8 cellular contexts compared by ENCODE assay signal in genomic region chr2:190343500-190344274, GRCh38. TPM values are rescaled to one million over a fixed set of nuclear protein-coding genes. Genes with fewer than 3 reads are reported as not detected.
DNase-seq lines count a peak whose midpoint lies in the region; ATAC-seq and TF ChIP-seq lines count a peak whose summit lies in the region.

Gene INPP1, plus strand, starts transcription at chr2:190343589. Its CDS starts 16,514 bp downstream, at chr2:190360103.

- no peak for TF ChIP-seq CTCF in BE2C (IDR thresholded peaks at IDR 0.05; ENCODE audit: low read depth, low read length)
- TF ChIP-seq CTCF in epithelial cell of proximal tubule (conservative IDR thresholded peaks at IDR 0.05; ENCODE audit: low read depth, low read length), result no peak

- H3K4me3 ChIP-seq in BE2C (ENCODE audit: low read depth, low read length) (peak within 1 kb of the TSS; percentile 75), epithelial cell of proximal tubule (ENCODE audit: low read depth, low read length) (peak within 1 kb of the TSS; percentile 81), mononuclear cell (ENCODE audit: low read length) (peak within 1 kb of the TSS; percentile 53), stomach smooth muscle (ENCODE audit: low read length in 2 of 2) (peak within 1 kb of the TSS; percentile 85 to 94)

- no peaks in the 10 kb centered on the region for H3K36me3 ChIP-seq in BE2C
- H3K36me3 ChIP-seq in stomach smooth muscle (ENCODE audit: control insufficient read depth in 2 of 2, insufficient read depth in 2 of 2, low read length in 2 of 2), result no peaks in the 10 kb centered on the region

- DNase-seq in BE2C (peak; percentile 56), NOMO-1 treated with dmso at 0.1 percent for 144 hours (lab: John Stamatoyannopoulos, UW; ENCODE audit: unreplicated experiment) (peak; percentile 82), activated T-cell treated with anti-CD3 and anti-CD28 coated beads for 48 hours (ENCODE audit: low read depth) (peak; percentile 40), epithelial cell of proximal tubule (ENCODE audit: low read depth) (no peak)

- H3K27me3 ChIP-seq in BE2C (no peaks in the 10 kb centered on the region), mononuclear cell (ENCODE audit: insufficient read depth, low read length) (no peaks in the 10 kb centered on the region), stomach smooth muscle (ENCODE audit: control insufficient read depth in 1 of 2, insufficient read depth in 2 of 2, low read length in 2 of 2) (no peaks in the 10 kb centered on the region)

- peak within 1 kb of the TSS; percentile 81 to 91 for H3K9ac ChIP-seq in stomach smooth muscle (ENCODE audit: low read length in 2 of 2)

- H3K4me1 ChIP-seq in BE2C (no peaks in the 10 kb centered on the region), mononuclear cell (ENCODE audit: insufficient read depth, low read length) (peaks cover 20% of the 10 kb centered on the region), stomach smooth muscle (ENCODE audit: control insufficient read depth, insufficient read depth, low read length) (peaks cover 10% of the 10 kb centered on the region)

- H3K9me3 ChIP-seq in BE2C, result no peaks in the 10 kb centered on the region
- H3K9me3 ChIP-seq in mononuclear cell (ENCODE audit: low read depth, low read length), result no peaks in the 10 kb centered on the region
- no peaks in the 10 kb centered on the region for H3K9me3 ChIP-seq in stomach smooth muscle (ENCODE audit: control insufficient read depth in 2 of 2, low read length in 2 of 2)

- peak within 1 kb of the TSS; percentile 78 for H3K27ac ChIP-seq in stomach smooth muscle (ENCODE audit: low read length)

- ATAC-seq in GM18873 (IDR thresholded peaks at IDR 0.05; ENCODE audit: low FRiP score, unreplicated experiment), result peak; percentile 46
- peak; percentile 56 for ATAC-seq in HG03066 (IDR thresholded peaks at IDR 0.05; ENCODE audit: low read depth, unreplicated experiment)

RNA-seq across cellular contexts. Expression of gene INPP1, which starts in this region (rescaled TPM):
- 24.0 TPM for polyA plus RNA-seq in BE2C (2012; ENCODE audit: insufficient read depth, insufficient read length, low read depth)
- total RNA-seq in epithelial cell of proximal tubule (6.5 and 8.7 TPM in 2 replicates), mononuclear cell (2.2 TPM)
